23 cellular contexts compared by ENCODE assay signal in the genomic region with DNA sequence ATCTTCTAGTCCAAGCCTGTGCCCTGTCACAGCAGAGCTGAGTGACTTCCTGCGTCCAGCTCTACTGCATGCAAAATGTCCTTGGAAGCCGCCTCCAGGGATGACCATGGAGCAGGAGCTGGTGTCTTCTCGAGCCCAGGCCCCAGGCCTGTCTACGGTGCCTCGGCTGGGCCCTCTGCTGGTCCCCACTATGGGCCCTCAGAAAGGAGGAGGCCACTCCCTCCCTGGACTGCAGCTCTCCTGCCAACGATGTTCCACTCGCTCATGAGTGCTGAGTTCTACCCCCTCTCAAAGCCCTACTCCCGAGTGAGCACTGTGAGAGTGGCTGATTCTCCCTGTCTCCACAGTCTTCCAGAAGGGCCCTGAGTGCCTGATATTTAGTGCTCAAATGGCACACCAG.
"Had no signal": no experiment of that assay in that cellular context is flagged by ENCODE, and none has a peak within 500 bp of the region (broad histone marks: within the 10 kb centered on the region; RNA-seq: fewer than 3 reads in every experiment).

No MANE protein-coding gene starts in this region.

- H3K9me3 ChIP-seq: left ventricle myocardium inferior, pancreas, right lobe of liver, suprapubic skin, thoracic aorta had no signal

- H3K27ac ChIP-seq: left ventricle myocardium inferior, pancreas, psoas muscle, right lobe of liver, suprapubic skin, thoracic aorta, tibial artery had no signal

- H3K4me3 ChIP-seq: left ventricle myocardium inferior, lung, pancreas, psoas muscle, right lobe of liver, smooth muscle cell, suprapubic skin, thoracic aorta, tibial artery had no signal

- H3K36me3 Mint-ChIP-seq: immature natural killer cell; naive thymus-derived CD8-positive, alpha-beta T cell had no signal

- H3K4me1 ChIP-seq: left ventricle myocardium inferior, pancreas, psoas muscle, right lobe of liver, suprapubic skin, tibial artery had no signal

- H3K4me3 Mint-ChIP-seq: immature natural killer cell; naive thymus-derived CD8-positive, alpha-beta T cell; nephron; neural crest cell; stimulated activated naive B cell treated with anti-CD40 and anti-IgM and Interleukin-4, amounts not matched to agents 10 μg/mL and 1 μg/mL and 100 μg/mL, for 72 hours had no signal

- DNase-seq: hippocampal formation; immature natural killer cell; left ventricle myocardium inferior; nucleus accumbens; pancreas; stimulated activated CD4-positive, alpha-beta T cell treated with anti-CD3 and anti-CD28 coated beads, Interleukin-12 subunit alpha, Interleukin-12 subunit beta, amount 100 ng/mL, for 4 hours; stimulated activated CD4-positive, alpha-beta T cell treated with anti-CD3 and anti-CD28 coated beads, Interleukin-15, amount 100 ng/mL, for 24 hours; stimulated activated CD4-positive, alpha-beta T cell treated with anti-CD3 and anti-CD28 coated beads, Interleukin-2, amount 100 ng/mL, for 24 hours; stimulated activated CD4-positive, alpha-beta T cell treated with anti-CD3 and anti-CD28 coated beads, Interleukin-4, amount 100 ng/mL, for 1 hour; stimulated activated naive B cell treated with anti-CD40 and anti-IgM and Interleukin-4, amounts not matched to agents 10 μg/mL and 1 μg/mL and 100 μg/mL, for 72 hours; stimulated activated naive CD8-positive, alpha-beta T cell treated with anti-CD3 and anti-CD28 coated beads, Interleukin-15, Interleukin-2, amounts not matched to agents 100 U/mL and 50 U/mL, for 24 hours; trophoblast cell had no signal

- H3K27ac Mint-ChIP-seq: immature natural killer cell; naive thymus-derived CD8-positive, alpha-beta T cell; nephron; stimulated activated naive B cell treated with anti-CD40 and anti-IgM and Interleukin-4, amounts not matched to agents 10 μg/mL and 1 μg/mL and 100 μg/mL, for 72 hours had no signal

- H3K4me1 Mint-ChIP-seq: immature natural killer cell; naive thymus-derived CD8-positive, alpha-beta T cell; stimulated activated naive B cell treated with anti-CD40 and anti-IgM and Interleukin-4, amounts not matched to agents 10 μg/mL and 1 μg/mL and 100 μg/mL, for 72 hours had no signal

- H3K36me3 ChIP-seq: left ventricle myocardium inferior, pancreas, right lobe of liver, suprapubic skin, thoracic aorta, tibial artery had no signal

- ATAC-seq: naive thymus-derived CD8-positive, alpha-beta T cell; pancreas; psoas muscle; stimulated activated naive B cell treated with anti-CD40 and anti-IgM and Interleukin-4, amounts not matched to agents 10 μg/mL and 1 μg/mL and 100 μg/mL, for 72 hours; stimulated activated naive CD8-positive, alpha-beta T cell treated with anti-CD3 and anti-CD28 coated beads, Interleukin-15, Interleukin-2, amounts not matched to agents 100 U/mL and 50 U/mL, for 24 hours had no signal

- H3K27me3 ChIP-seq: pancreas, right lobe of liver, tibial artery had no signal

- H3K27me3 Mint-ChIP-seq: stimulated activated naive B cell treated with anti-CD40 and anti-IgM and Interleukin-4, amounts not matched to agents 10 μg/mL and 1 μg/mL and 100 μg/mL, for 72 hours had no signal

- FAIRE-seq: islet of Langerhans, pancreas had no signal
